1 cellular context compared by ENCODE assay signal in genomic region chr1:109918077-109918606, GRCh38.
TF ChIP-seq lines count a peak whose summit lies in the region.

No MANE protein-coding gene starts in this region.

TF ChIP-seq in GM12878, 131 proteins besides CTCF, POLR2A, EP300 and RAD21:
- no peak for TF ChIP-seq ZNF687 (IDR thresholded peaks at IDR 0.05)
- no peak for TF ChIP-seq NR2C2 (IDR thresholded peaks at IDR 0.05; ENCODE audit: borderline replicate concordance, control insufficient read depth, insufficient read length, low read depth)
- no peak for TF ChIP-seq SUZ12 (IDR thresholded peaks at IDR 0.05; ENCODE audit: unreplicated experiment)
- no peak for TF ChIP-seq POLR2AphosphoS5 (IDR thresholded peaks at IDR 0.05; ENCODE audit: low read length)
- TF ChIP-seq PKNOX1 (IDR thresholded peaks at IDR 0.05): no peak
- no peak for TF ChIP-seq KLF5 (IDR thresholded peaks at IDR 0.05; ENCODE audit: partially characterized antibody)
- TF ChIP-seq BACH1 (IDR thresholded peaks at IDR 0.05; ENCODE audit: borderline replicate concordance): no peak
- TF ChIP-seq SMAD5 (IDR thresholded peaks at IDR 0.05; ENCODE audit: low read depth): no peak
- TF ChIP-seq NBN (IDR thresholded peaks at IDR 0.05): no peak
- no peak for TF ChIP-seq RB1 (IDR thresholded peaks at IDR 0.05; ENCODE audit: borderline replicate concordance)
